Comparison of ENCODE assay signal across 18 cellular contexts in genomic region chr5:54347221-54347865, GRCh38.
"Had no signal": no experiment of that assay in that cellular context is flagged by ENCODE, and none has a peak within 500 bp of the region (broad histone marks: within the 10 kb centered on the region; RNA-seq: fewer than 3 reads in every experiment).

No MANE protein-coding gene starts in this region.

- H3K4me1 ChIP-seq: spleen, upper lobe of right lung had no signal

- H3K9me3 ChIP-seq: body of pancreas, thoracic aorta, upper lobe of right lung had no signal

- DNase-seq: activated B cell treated with CpG ODN at 0.5 μM for 24 hours; activated CD4-positive, alpha-beta memory T cell treated with anti-CD3 and anti-CD28 coated beads for 36 hours; activated CD4-positive, alpha-beta T cell treated with anti-CD3 and anti-CD28 coated beads for 4 hours; activated naive CD4-positive, alpha-beta T cell treated with Interleukin-2 at 50 U/mL for 16 hours; activated naive CD8-positive, alpha-beta T cell treated with anti-CD3 and anti-CD28 coated beads, Interleukin-2, amount 10 ng/mL, durations not matched to agents 7 days and 5 days; body of pancreas; effector memory CD8-positive, alpha-beta T cell; foreskin fibroblast; glutamatergic neuron; hippocampal formation; midbrain; spleen; stimulated activated naive B cell treated with anti-CD40 and anti-IgM and Interleukin-4, amounts not matched to agents 10 μg/mL and 1 μg/mL and 100 μg/mL, for 72 hours; upper lobe of right lung had no signal

- H3K4me3 ChIP-seq: body of pancreas, lung, spleen, thoracic aorta, upper lobe of right lung had no signal

- H3K36me3 ChIP-seq: spleen, thoracic aorta, upper lobe of right lung had no signal

- ATAC-seq: activated T-helper 17 cell treated with anti-CD3 and anti-CD28 coated beads, Interleukin-2, amount 50 U/mL, for 72 hours; body of pancreas; effector memory CD8-positive, alpha-beta T cell; left lobe of liver; stimulated activated naive B cell treated with anti-CD40 and anti-IgM and Interleukin-4, amounts not matched to agents 10 μg/mL and 1 μg/mL and 100 μg/mL, for 72 hours; upper lobe of right lung had no signal

- H3K27ac ChIP-seq: body of pancreas, spleen, thoracic aorta, upper lobe of right lung had no signal

- H3K27me3 ChIP-seq: body of pancreas, spleen, upper lobe of right lung had no signal
